ENCODE assay signal across 36 cellular contexts in the genomic region with DNA sequence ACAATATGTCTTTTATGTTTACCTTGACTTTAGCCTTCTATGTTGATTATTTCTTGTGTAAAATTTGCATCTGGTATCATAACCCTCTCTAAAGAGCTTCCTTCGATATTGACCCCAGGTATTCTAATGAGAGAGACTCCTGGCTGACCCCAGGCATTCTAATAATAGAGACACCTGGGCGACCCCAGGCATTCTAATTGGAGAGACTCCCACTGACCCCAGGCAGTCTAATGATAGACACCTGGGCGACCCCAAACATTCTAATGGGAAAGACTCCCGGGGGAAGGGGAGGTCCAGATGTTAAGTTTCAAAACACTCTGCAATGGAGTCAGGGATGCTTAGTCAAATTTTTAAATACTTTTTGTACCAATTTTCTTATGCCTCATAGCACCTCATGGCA.
"Had no signal": no experiment of that assay in that cellular context is flagged by ENCODE, and none has a peak within 500 bp of the region (broad histone marks: within the 10 kb centered on the region; RNA-seq: fewer than 3 reads in every experiment).

No MANE protein-coding gene starts in this region.

- H3K9me3 ChIP-seq: MG63 had no signal

- DNase-seq: Karpas-422, Kasumi-1, MG63, MM.1S, MV-4-11, NCI-H1048, NCI-H1092, NCI-H1092 treated with DMSO at 0.1 percent for 48 hours, NCI-H1105, NCI-H1105 treated with DMSO at 0.1 percent for 48 hours, NCI-H1417, NCI-H1417 treated with DMSO at 0.1 percent for 48 hours, NCI-H1436, NCI-H1436 treated with DMSO at 0.1 percent for 48 hours, NCI-H146, NCI-H1694, NCI-H1694 treated with DMSO at 0.1 percent for 48 hours, NCI-H187, NCI-H187 treated with DMSO at 0.1 percent for 48 hours, NCI-H1930, NCI-H2029, NCI-H2029 treated with DMSO at 0.1 percent for 48 hours, NCI-H2081, NCI-H2081 treated with DMSO at 0.1 percent for 48 hours, NCI-H2107, NCI-H2171, NCI-H2171 treated with DMSO at 0.1 percent for 48 hours, NCI-H2227 treated with DMSO at 0.1 percent for 48 hours, NCI-H226, NCI-H345, NCI-H446, NCI-H446 treated with DMSO at 0.1 percent for 48 hours, NCI-H510A, NCI-H510A treated with DMSO at 0.1 percent for 48 hours, NCI-H524, NCI-H524 treated with DMSO at 0.1 percent for 48 hours had no signal

- H3K4me3 ChIP-seq: MG63 had no signal

- H3K27me3 ChIP-seq: MG63 had no signal

- H3K36me3 ChIP-seq: MG63 had no signal
